In the genomic region with DNA sequence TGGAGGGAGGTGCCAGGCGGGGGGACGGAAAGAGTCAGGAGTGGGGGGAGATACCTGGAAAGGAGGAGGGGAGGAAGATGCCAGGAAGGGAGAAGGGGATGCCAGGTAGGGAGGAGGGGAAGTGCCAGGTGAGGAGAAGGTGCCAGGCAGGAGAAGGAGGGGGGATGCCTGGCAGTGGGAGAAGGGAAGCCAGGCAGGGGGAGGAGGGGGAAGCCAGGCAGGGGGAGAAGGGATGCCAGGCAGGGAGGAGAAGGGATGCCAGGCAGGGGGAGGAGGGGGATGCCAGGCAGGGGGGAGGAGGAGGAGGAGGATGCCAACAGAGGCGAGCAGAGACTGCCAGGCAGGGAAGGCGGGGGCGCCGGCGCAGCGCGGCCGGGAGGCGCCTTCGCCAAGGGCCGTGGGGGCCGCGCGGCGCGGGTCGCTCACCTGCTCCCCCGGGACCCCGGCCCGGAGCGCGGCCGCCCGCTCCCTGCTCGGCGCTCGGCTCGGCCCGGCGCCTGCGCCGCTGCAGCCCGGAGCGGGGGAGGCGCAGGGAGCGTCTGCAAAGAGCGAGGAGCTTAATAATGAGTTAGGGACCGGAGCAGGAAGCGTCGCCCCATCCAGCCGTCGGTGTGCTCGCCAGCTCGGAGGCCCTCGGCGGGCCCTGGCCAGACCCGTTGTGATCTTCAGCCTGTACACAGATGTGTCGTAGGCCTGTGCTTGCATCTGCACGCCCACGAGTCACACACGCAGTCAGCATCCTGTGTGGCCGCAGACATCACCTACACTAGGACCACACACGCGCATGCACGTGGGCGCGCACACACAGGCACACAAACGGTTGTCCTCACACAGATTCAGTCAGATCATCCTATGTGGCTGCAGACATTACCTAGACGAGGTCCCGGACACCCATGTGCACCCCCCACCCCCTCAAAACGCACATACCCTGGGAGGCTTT, we compare ENCODE assay signal across 8 cellular contexts. TPM values are rescaled to one million over a fixed set of nuclear protein-coding genes. Genes with fewer than 3 reads are reported as not detected.
DNase-seq lines count a peak whose midpoint lies in the region; ATAC-seq and TF ChIP-seq lines count a peak whose summit lies in the region.

No MANE protein-coding gene starts in this region.

- H3K27me3 Mint-ChIP-seq in activated naive CD4-positive, alpha-beta T cell treated with anti-CD3 and anti-CD28 coated beads, Interleukin-2, amount 10 ng/mL, durations not matched to agents 7 days and 5 days, result peaks cover 57% of the 10 kb centered on the region

- H3K27ac ChIP-seq in temporal lobe (ENCODE audit: low read depth, low read length), result peak overlapping the region; percentile 45

- DNase-seq in GM10266 (ENCODE audit: extremely low spot score) (peak; percentile 85), HuH-7.5 (ENCODE audit: low spot score) (peak; percentile 74), RPMI7951 (ENCODE audit: low read depth) (peak; percentile 49), glomerular visceral epithelial cell (ENCODE audit: extremely low spot score) (peak; percentile 40), omental fat pad (ENCODE audit: low spot score) (no peak)
- peak; percentile 68 for DNase-seq in activated naive CD4-positive, alpha-beta T cell treated with anti-CD3 and anti-CD28 coated beads, Interleukin-2, amount 10 ng/mL, durations not matched to agents 7 days and 5 days

- no peak overlapping the region for H3K27ac Mint-ChIP-seq in activated naive CD4-positive, alpha-beta T cell treated with anti-CD3 and anti-CD28 coated beads, Interleukin-2, amount 10 ng/mL, durations not matched to agents 7 days and 5 days

- TF ChIP-seq CTCF in GM10266 (IDR thresholded peaks at IDR 0.05; ENCODE audit: control insufficient read depth, insufficient read depth, low read depth, missing control alignments), result no peak
- no peak for TF ChIP-seq CTCF in omental fat pad (IDR thresholded peaks at IDR 0.05)

- peak; percentile 49 for ATAC-seq in omental fat pad (ENCODE audit: low FRiP score)
- no peak for ATAC-seq in HG03025 (IDR thresholded peaks at IDR 0.05; ENCODE audit: low FRiP score, unreplicated experiment)

- no peaks in the 10 kb centered on the region for H3K36me3 Mint-ChIP-seq in activated naive CD4-positive, alpha-beta T cell treated with anti-CD3 and anti-CD28 coated beads, Interleukin-2, amount 10 ng/mL, durations not matched to agents 7 days and 5 days

- H3K9me3 Mint-ChIP-seq in activated naive CD4-positive, alpha-beta T cell treated with anti-CD3 and anti-CD28 coated beads, Interleukin-2, amount 10 ng/mL, durations not matched to agents 7 days and 5 days, result no peaks in the 10 kb centered on the region

- peak overlapping the region; percentile 53 for H3K4me3 Mint-ChIP-seq in activated naive CD4-positive, alpha-beta T cell treated with anti-CD3 and anti-CD28 coated beads, Interleukin-2, amount 10 ng/mL, durations not matched to agents 7 days and 5 days

- CTCF ChIA-PET in activated naive CD4-positive, alpha-beta T cell treated with anti-CD3 and anti-CD28 coated beads, Interleukin-2, amount 10 ng/mL, durations not matched to agents 7 days and 5 days (lab: Charles Lee), result interaction anchor here (1.4 kb wide), 1 partner anchor 10 kb away, joined by 5 read pairs; no protein-coding TSS in a partner anchor

- H3K4me1 Mint-ChIP-seq in activated naive CD4-positive, alpha-beta T cell treated with anti-CD3 and anti-CD28 coated beads, Interleukin-2, amount 10 ng/mL, durations not matched to agents 7 days and 5 days, result peaks cover 24% of the 10 kb centered on the region

RNA-seq across cellular contexts. Expression of gene SMARCD3, which starts 28.4 kb away (rescaled TPM):
- 12.6 and 13.2 TPM in 2 replicates for total RNA-seq in RPMI7951 (2014; rRNA removed; shearing (Covaris generic))
- 10 to 100 TPM; 19.7 to 57.5 (median 31.2) TPM for total RNA-seq in omental fat pad
- total RNA-seq in temporal lobe, result 85.1 TPM

RNA-seq across cellular contexts. Expression of gene CHPF2, which starts 44.6 kb away (rescaled TPM):
- 28.0 and 32.0 TPM in 2 replicates for total RNA-seq in RPMI7951 (2014; rRNA removed; shearing (Covaris generic))
- total RNA-seq in omental fat pad (10 to 100 TPM; 22.3 to 44.9 (median 34.0) TPM), temporal lobe (11.3 TPM)

RNA-seq across cellular contexts. Expression of gene ABCF2, which starts 49.9 kb away (rescaled TPM):
- total RNA-seq in RPMI7951 (2014; rRNA removed; shearing (Covaris generic)), result 56.8 and 60.4 TPM in 2 replicates
- total RNA-seq in omental fat pad (10 to 100 TPM; 28.5 to 93.4 (median 44.7) TPM), temporal lobe (20.7 TPM)
